In the genomic region with DNA sequence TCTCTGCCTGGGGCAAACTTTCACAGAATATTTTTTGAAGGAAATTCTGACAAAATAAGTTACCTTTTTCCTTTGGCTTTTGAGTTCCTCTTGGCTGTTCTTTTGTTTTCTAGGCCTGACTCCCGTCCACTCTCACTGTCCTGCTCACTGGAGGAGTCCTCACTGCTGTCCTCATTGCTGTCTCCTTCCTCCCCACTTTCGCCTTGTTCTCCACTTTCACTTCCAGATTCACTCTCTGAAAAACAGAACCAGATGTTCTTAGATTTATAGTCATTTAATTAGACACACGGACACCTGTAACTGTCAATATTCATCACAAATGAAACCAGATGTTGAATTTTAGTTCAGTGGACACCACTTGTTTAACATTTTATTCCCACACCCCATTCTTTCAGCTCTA, we compare ENCODE assay signal across 18 cellular contexts.
DNase-seq lines count a peak whose midpoint lies in the region; ATAC-seq and TF ChIP-seq lines count a peak whose summit lies in the region.
"Had no signal": no experiment of that assay in that cellular context is flagged by ENCODE, and none has a peak within 500 bp of the region (broad histone marks: within the 10 kb centered on the region; RNA-seq: fewer than 3 reads in every experiment).

No MANE protein-coding gene starts in this region.

- H3K4me3 Mint-ChIP-seq in CD14-positive monocyte (no peak overlapping the region), glutamatergic neuron (ENCODE audit: unreplicated experiment) (no peak overlapping the region)
- H3K4me3 Mint-ChIP-seq: CD8-positive, alpha-beta memory T cell had no signal

- H3K27ac Mint-ChIP-seq in CD14-positive monocyte (peak overlapping the region; percentile 17 to 82 (median 72)), glutamatergic neuron (ENCODE audit: unreplicated experiment) (peak overlapping the region; percentile 5)

- H3K27me3 Mint-ChIP-seq in CD14-positive monocyte (ENCODE audit: low read depth in 3 of 3) (no peaks in the 10 kb centered on the region), glutamatergic neuron (ENCODE audit: unreplicated experiment) (no peaks in the 10 kb centered on the region)
- H3K27me3 Mint-ChIP-seq: CD8-positive, alpha-beta memory T cell had no signal

- DNase-seq in CD14-positive monocyte (ENCODE audit: low spot score) = no peak
- DNase-seq in NOMO-1 treated with DMSO at 0.1 percent for 48 hours (lab: John Stamatoyannopoulos, UW; ENCODE audit: unreplicated experiment) = peak; percentile 80
- no peak for DNase-seq in glutamatergic neuron
- no peak for DNase-seq in anterior cingulate cortex (lab: John Stamatoyannopoulos, UW)
- no peak for DNase-seq in NCI-H2107 (lab: John Stamatoyannopoulos, UW)
- no peak for DNase-seq in epidermal melanocyte (ENCODE audit: insufficient read length, low spot score)
- DNase-seq in stimulated activated naive CD4-positive, alpha-beta T cell (lab: John Stamatoyannopoulos, UW) = no peak
- DNase-seq: activated T-cell treated with anti-CD3 and anti-CD28 coated beads for 4 hours; CD8-positive, alpha-beta memory T cell; effector CD4-positive, alpha-beta T cell; GM23248; mucosa of descending colon; NCI-H1930; NCI-H526 treated with DMSO at 0.1 percent for 48 hours; stomach had no signal

- intact Hi-C loops in CD14-positive monocyte (cut with micrococcal nuclease) = no loop called here

- ATAC-seq in GM19395 (IDR thresholded peaks at IDR 0.05; ENCODE audit: unreplicated experiment) = peak; percentile 48
- ATAC-seq: activated naive CD4-positive, alpha-beta T cell treated with anti-CD3 and anti-CD28 coated beads, Interleukin-2, amount 50 U/mL, for 72 hours; mucosa of descending colon; Right ventricle myocardium inferior had no signal

- TF ChIP-seq CTCF in CD14-positive monocyte (IDR thresholded peaks at IDR 0.05) (no peak), glutamatergic neuron (IDR thresholded peaks at IDR 0.05; ENCODE audit: partially characterized antibody, unreplicated experiment) (no peak)

- peaks cover 0 to 7% (median 3%) of the 10 kb centered on the region in 7 donors for H3K9me3 Mint-ChIP-seq in CD14-positive monocyte
- peaks cover 4% of the 10 kb centered on the region for H3K9me3 Mint-ChIP-seq in glutamatergic neuron (ENCODE audit: unreplicated experiment)
- H3K9me3 Mint-ChIP-seq: activated naive CD4-positive, alpha-beta T cell treated with anti-CD3 and anti-CD28 coated beads, Interleukin-2, amount 50 U/mL, for 72 hours; CD8-positive, alpha-beta memory T cell had no signal

- H3K36me3 Mint-ChIP-seq in CD14-positive monocyte = peaks cover 45 to 59% of the 10 kb centered on the region in 2 donors
- H3K36me3 Mint-ChIP-seq in glutamatergic neuron (ENCODE audit: unreplicated experiment) = no peaks in the 10 kb centered on the region

- peaks cover 10% of the 10 kb centered on the region for H3K4me1 Mint-ChIP-seq in CD14-positive monocyte
- peaks cover 14% of the 10 kb centered on the region for H3K4me1 Mint-ChIP-seq in glutamatergic neuron (ENCODE audit: low read depth, unreplicated experiment)
